In the genomic region with DNA sequence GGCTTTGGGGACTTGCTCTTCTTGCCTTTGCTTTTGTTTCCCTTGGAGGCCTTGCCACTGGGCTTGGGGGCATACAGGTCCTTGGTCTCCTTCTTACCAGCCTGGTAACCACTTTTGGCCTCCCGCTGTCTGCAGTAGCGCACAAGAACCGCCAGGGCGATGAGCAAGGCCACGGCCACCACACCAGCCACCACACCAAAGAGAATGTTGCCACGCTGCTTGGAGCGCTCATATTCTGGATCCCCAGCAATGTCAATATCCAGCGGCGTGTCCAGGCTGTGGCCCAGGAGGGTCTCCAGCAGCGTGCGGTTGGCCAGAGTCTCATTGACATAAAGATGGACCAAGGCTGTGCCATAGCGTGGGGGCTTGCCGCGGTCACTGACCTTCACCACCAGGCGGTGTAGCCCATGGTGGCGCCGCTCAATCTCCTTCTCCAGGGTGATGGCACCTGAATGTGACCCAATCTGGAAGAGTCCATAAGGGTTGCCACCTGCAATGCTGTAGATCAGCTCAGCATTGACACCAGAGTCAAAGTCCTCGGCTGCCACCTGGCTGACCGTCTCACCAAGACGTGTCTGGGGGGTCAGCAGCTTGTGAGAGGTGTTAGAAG, we compare ENCODE assay signal across 21 cellular contexts. TPM values are rescaled to one million over a fixed set of nuclear protein-coding genes. Genes with fewer than 3 reads are reported as not detected.
"Had no signal": no experiment of that assay in that cellular context is flagged by ENCODE, and none has a peak within 500 bp of the region (broad histone marks: within the 10 kb centered on the region; RNA-seq: fewer than 3 reads in every experiment).

No MANE protein-coding gene starts in this region.

- H3K27ac Mint-ChIP-seq: activated CD4-positive, alpha-beta T cell treated with anti-CD3 and anti-CD28 coated beads, Interleukin-2, amount 10 ng/mL, durations not matched to agents 7 days and 5 days; activated CD8-positive, alpha-beta T cell treated with anti-CD3 and anti-CD28 coated beads, Interleukin-2, amount 10 ng/mL, durations not matched to agents 7 days and 5 days; activated naive CD4-positive, alpha-beta T cell treated with anti-CD3 and anti-CD28 coated beads for 36 hours; activated T-cell treated with anti-CD3 and anti-CD28 coated beads, Interleukin-2, amount 50 U/mL, for 24 hours; immature natural killer cell; natural killer cell; stimulated activated effector memory CD8-positive, alpha-beta T cell treated with anti-CD3 and anti-CD28 coated beads, Interleukin-12 subunit alpha, Interleukin-12 subunit beta, amount 100 ng/mL, for 72 hours had no signal

- H3K36me3 Mint-ChIP-seq: stimulated activated effector memory CD8-positive, alpha-beta T cell treated with anti-CD3 and anti-CD28 coated beads, Interleukin-12 subunit alpha, Interleukin-12 subunit beta, amount 100 ng/mL, for 72 hours had no signal

- H3K4me3 Mint-ChIP-seq: activated CD4-positive, alpha-beta T cell treated with anti-CD3 and anti-CD28 coated beads, Interleukin-2, amount 10 ng/mL, durations not matched to agents 7 days and 5 days; activated CD8-positive, alpha-beta T cell treated with anti-CD3 and anti-CD28 coated beads, Interleukin-2, amount 10 ng/mL, durations not matched to agents 7 days and 5 days; activated naive CD4-positive, alpha-beta T cell treated with anti-CD3 and anti-CD28 coated beads for 36 hours; activated T-cell treated with anti-CD3 and anti-CD28 coated beads, Interleukin-2, amount 50 U/mL, for 24 hours; immature natural killer cell; natural killer cell; stimulated activated effector memory CD8-positive, alpha-beta T cell treated with anti-CD3 and anti-CD28 coated beads, Interleukin-12 subunit alpha, Interleukin-12 subunit beta, amount 100 ng/mL, for 72 hours had no signal

- H3K9me3 ChIP-seq: esophagus muscularis mucosa, gastroesophageal sphincter, heart left ventricle, sigmoid colon, stomach had no signal

- H3K4me1 ChIP-seq: sigmoid colon had no signal

- H3K4me3 ChIP-seq: esophagus muscularis mucosa, gastroesophageal sphincter, heart left ventricle, sigmoid colon, stomach had no signal

- H3K4me1 Mint-ChIP-seq: activated CD4-positive, alpha-beta T cell treated with anti-CD3 and anti-CD28 coated beads, Interleukin-2, amount 10 ng/mL, durations not matched to agents 7 days and 5 days; immature natural killer cell; stimulated activated effector memory CD8-positive, alpha-beta T cell treated with anti-CD3 and anti-CD28 coated beads, Interleukin-12 subunit alpha, Interleukin-12 subunit beta, amount 100 ng/mL, for 72 hours had no signal

- H3K9me3 Mint-ChIP-seq: activated CD4-positive, alpha-beta T cell treated with anti-CD3 and anti-CD28 coated beads, Interleukin-2, amount 10 ng/mL, durations not matched to agents 7 days and 5 days; activated naive CD4-positive, alpha-beta T cell treated with anti-CD3 and anti-CD28 coated beads for 36 hours; activated T-cell treated with anti-CD3 and anti-CD28 coated beads, Interleukin-2, amount 50 U/mL, for 24 hours; immature natural killer cell; natural killer cell; stimulated activated effector memory CD8-positive, alpha-beta T cell treated with anti-CD3 and anti-CD28 coated beads, Interleukin-12 subunit alpha, Interleukin-12 subunit beta, amount 100 ng/mL, for 72 hours had no signal

- H3K27ac ChIP-seq: esophagus muscularis mucosa, gastroesophageal sphincter, heart left ventricle, sigmoid colon had no signal

- H3K27me3 ChIP-seq: heart left ventricle had no signal

- DNase-seq: activated CD4-positive, alpha-beta T cell treated with anti-CD3 and anti-CD28 coated beads, Interleukin-2, amount 10 ng/mL, durations not matched to agents 7 days and 5 days; activated CD8-positive, alpha-beta T cell treated with anti-CD3 and anti-CD28 coated beads, Interleukin-2, amount 10 ng/mL, durations not matched to agents 7 days and 5 days; activated naive CD4-positive, alpha-beta T cell treated with anti-CD3 and anti-CD28 coated beads for 36 hours; activated T-cell treated with anti-CD3 and anti-CD28 coated beads, Interleukin-2, amount 50 U/mL, for 24 hours; anterior cingulate cortex; cerebellar nuclear complex; cortex of kidney; heart left ventricle; immature natural killer cell; left ventricle myocardium superior; mesenchymal stem cell; natural killer cell; sigmoid colon; stimulated activated CD4-positive, alpha-beta T cell treated with anti-CD3 and anti-CD28 coated beads, Interleukin-4, amount 100 ng/mL, for 24 hours; stomach; trophoblast cell had no signal

- ATAC-seq: activated CD4-positive, CD25-positive, alpha-beta regulatory T cell treated with anti-CD3 and anti-CD28 coated beads, Interleukin-2, amount 50 U/mL, for 24 hours; activated CD8-positive, alpha-beta T cell treated with anti-CD3 and anti-CD28 coated beads, Interleukin-2, amount 10 ng/mL, durations not matched to agents 7 days and 5 days; gastroesophageal sphincter; heart left ventricle; left ventricle myocardium superior; natural killer cell; stimulated activated effector memory CD8-positive, alpha-beta T cell treated with anti-CD3 and anti-CD28 coated beads, Interleukin-12 subunit alpha, Interleukin-12 subunit beta, amount 100 ng/mL, for 72 hours had no signal

RNA-seq across cellular contexts. Expression of a gene that starts 14.5 kb away (rescaled TPM):
- total RNA-seq: activated CD4-positive, alpha-beta T cell treated with anti-CD3 and anti-CD28 coated beads, Interleukin-2, amount 10 ng/mL, durations not matched to agents 7 days and 5 days; activated CD8-positive, alpha-beta T cell treated with anti-CD3 and anti-CD28 coated beads, Interleukin-2, amount 10 ng/mL, durations not matched to agents 7 days and 5 days; activated naive CD4-positive, alpha-beta T cell treated with anti-CD3 and anti-CD28 coated beads for 36 hours; T-helper 2 cell treated with Interferon-gamma antibody and Interleukin-4, amounts not matched to agents 100 ng/mL and 5 ng/mL, for 36 hours had no signal
